In genomic region chr13:98214008-98214643, GRCh38 we compare ENCODE assay signal across 1 cellular context.
TF ChIP-seq lines count a peak whose summit lies in the region.

No MANE protein-coding gene starts in this region.

TF ChIP-seq in SK-N-SH, 30 proteins besides CTCF, POLR2A, EP300 and RAD21 (continued from another document):
- TF ChIP-seq USF2 (IDR thresholded peaks at IDR 0.05; ENCODE audit: borderline replicate concordance, low read depth, low read length) (no peak), TEAD4 (IDR thresholded peaks at IDR 0.05; ENCODE audit: borderline replicate concordance, insufficient read depth) (no peak), NRF1 (IDR thresholded peaks at IDR 0.05; ENCODE audit: low read depth, low read length) (no peak)
